8 cellular contexts compared by ENCODE assay signal in the genomic region with DNA sequence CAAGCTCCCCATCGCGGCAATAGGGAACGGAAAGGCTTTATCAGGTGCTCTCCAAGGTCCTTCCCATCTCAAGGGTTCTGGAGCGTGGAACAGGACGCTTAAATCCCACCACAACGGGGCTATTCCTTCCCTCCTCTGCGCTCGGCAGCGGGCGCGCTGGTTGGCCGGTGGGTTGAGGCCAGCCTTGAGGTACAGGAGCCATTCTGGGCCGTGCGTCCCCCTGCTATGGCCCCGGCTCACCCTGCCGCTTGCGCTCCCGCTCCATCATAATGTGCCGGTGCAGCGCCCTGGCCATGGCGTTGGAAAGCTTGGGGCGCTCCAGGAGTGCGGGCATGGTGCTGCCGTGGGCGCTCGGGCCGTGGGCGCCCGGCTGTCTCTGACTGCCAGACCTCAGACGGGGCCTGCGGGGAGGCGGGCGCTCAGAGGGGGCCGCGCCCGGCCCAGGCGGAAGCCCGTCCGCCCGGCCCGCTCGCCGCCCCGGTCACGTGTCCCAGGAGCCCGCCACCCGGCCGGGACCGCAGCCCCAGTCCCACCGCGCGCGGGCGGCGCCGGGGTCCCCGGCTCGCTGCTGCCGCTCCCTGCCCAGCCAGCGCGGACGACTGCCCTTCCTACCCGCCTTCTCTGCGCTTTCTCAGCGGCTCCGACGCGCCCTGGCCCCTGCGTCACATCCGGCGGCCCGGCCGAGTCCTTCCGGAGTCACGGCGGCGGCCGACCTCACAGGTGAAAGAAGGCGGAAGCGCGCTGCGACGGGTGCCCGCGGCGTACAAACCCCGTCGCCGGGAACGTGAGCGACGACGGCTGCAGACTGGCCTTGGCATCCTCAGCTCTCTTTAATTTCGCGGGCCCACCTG. TPM values are rescaled to one million over a fixed set of nuclear protein-coding genes. Genes with fewer than 3 reads are reported as not detected.
DNase-seq lines count a peak whose midpoint lies in the region; ATAC-seq and TF ChIP-seq lines count a peak whose summit lies in the region.

A gene with protein sequence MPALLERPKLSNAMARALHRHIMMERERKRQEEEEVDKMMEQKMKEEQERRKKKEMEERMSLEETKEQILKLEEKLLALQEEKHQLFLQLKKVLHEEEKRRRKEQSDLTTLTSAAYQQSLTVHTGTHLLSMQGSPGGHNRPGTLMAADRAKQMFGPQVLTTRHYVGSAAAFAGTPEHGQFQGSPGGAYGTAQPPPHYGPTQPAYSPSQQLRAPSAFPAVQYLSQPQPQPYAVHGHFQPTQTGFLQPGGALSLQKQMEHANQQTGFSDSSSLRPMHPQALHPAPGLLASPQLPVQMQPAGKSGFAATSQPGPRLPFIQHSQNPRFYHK (minus strand): TSS at position 642 of the 851 bp plus-strand sequence. CDS start 308 bp downstream, at position 334.

- no peaks in the 10 kb centered on the region for H3K27me3 Mint-ChIP-seq in type B pancreatic cell

- H3K4me3 ChIP-seq in GM12865 (ENCODE audit: low read depth, low read length), result peak within 1 kb of the TSS; percentile 64

- H3K4me1 Mint-ChIP-seq in type B pancreatic cell (ENCODE audit: unreplicated experiment), result peaks cover 29% of the 10 kb centered on the region

- DNase-seq in GM12865 (ENCODE audit: low read depth) (peak; percentile 93), NCI-H128 (lab: John Stamatoyannopoulos, UW; ENCODE audit: unreplicated experiment) (peak; percentile 63), amygdala (lab: John Stamatoyannopoulos, UW) (peak; percentile 21 to 94 (median 84)), left cardiac atrium (peak; percentile 95), posterior vena cava (ENCODE audit: low spot score) (peak; percentile 98), type B pancreatic cell (ENCODE audit: extremely low spot score, unreplicated experiment) (peak; percentile 96)

- no peak for TF ChIP-seq CTCF in GM12865 (IDR thresholded peaks at IDR 0.05; ENCODE audit: insufficient read depth, low read depth, low read length, missing control alignments)
- no peak for TF ChIP-seq CTCF in type B pancreatic cell (conservative IDR thresholded peaks at IDR 0.05)

- H3K27ac Mint-ChIP-seq in type B pancreatic cell, result peak within 1 kb of the TSS; percentile 82

- H3K9me3 Mint-ChIP-seq in type B pancreatic cell, result no peaks in the 10 kb centered on the region

- intact Hi-C loops in T-helper 2 cell treated with Interferon-gamma antibody and Interleukin-4, amounts not matched to agents 100 ng/mL and 5 ng/mL, for 36 hours (cut with micrococcal nuclease), result loop anchor here (1.0 to 2.0 kb wide), 2 partner anchors 14 to 79 kb away; a partner anchor contains a TSS
- intact Hi-C loops in left cardiac atrium (cut with DNase I), result no loop called here
- intact Hi-C loops in posterior vena cava (cut with DNase I), result no loop called here

- peak within 1 kb of the TSS; percentile 87 for H3K4me3 Mint-ChIP-seq in type B pancreatic cell

- ATAC-seq in HG02610 (IDR thresholded peaks at IDR 0.05; ENCODE audit: unreplicated experiment) (peak; percentile 73), left cardiac atrium (peak; percentile 86 to 95)

- peaks cover 21% of the 10 kb centered on the region for H3K36me3 Mint-ChIP-seq in type B pancreatic cell

RNA-seq across cellular contexts. Expression of the gene that starts here (rescaled TPM):
- total RNA-seq in T-helper 2 cell treated with Interferon-gamma antibody and Interleukin-4, amounts not matched to agents 100 ng/mL and 5 ng/mL, for 36 hours, result 78.5 and 83.2 TPM in 2 replicates
- 10 to 100 TPM; 59.3 to 63.4 TPM for total RNA-seq in left cardiac atrium
- total RNA-seq in posterior vena cava, result 10 to 100 TPM; 47.0 to 47.9 TPM
- total RNA-seq in type B pancreatic cell (ENCODE audit: low replicate concordance), result 75.0 and 75.4 TPM in 2 replicates

Comparison
In these comparisons a context has a peak if more than half of its experiments do, and no peak if none do; other contexts are left out.
1. Peak in every context shown above with its lines: DNase-seq, ATAC-seq and H3K4me3 ChIP-seq.